Comparison of ENCODE assay signal across 8 cellular contexts in genomic region chr13:30306762-30307193, GRCh38. TPM values are rescaled to one million over a fixed set of nuclear protein-coding genes. Genes with fewer than 3 reads are reported as not detected.
DNase-seq lines count a peak whose midpoint lies in the region; ATAC-seq and TF ChIP-seq lines count a peak whose summit lies in the region.

No MANE protein-coding gene starts in this region.

- H3K4ac ChIP-seq in H9 (ENCODE audit: low read depth, low read length) = no peak overlapping the region

- peak overlapping the region; percentile 93; the same call in 1 of the 2 replicates for H3K14ac ChIP-seq in H9 (ENCODE audit: insufficient read depth, low read length)

- H2BK5ac ChIP-seq in H9 (ENCODE audit: insufficient read length, low read length) = no peak overlapping the region

- H2BK12ac ChIP-seq in H9 (ENCODE audit: insufficient read length, low read depth, low read length) = no peak overlapping the region

- H3K4me1 ChIP-seq in H9 (ENCODE audit: insufficient read depth, low read length) (no peaks in the 10 kb centered on the region), RWPE2 (ENCODE audit: insufficient read depth, poor library complexity, severe bottlenecking) (peaks cover 26% of the 10 kb centered on the region)

- H3K9ac ChIP-seq in H9 (ENCODE audit: extremely low read depth, insufficient read length, low read length) = peak overlapping the region; percentile 78

- H3K27me3 ChIP-seq in H9 (ENCODE audit: insufficient read depth, low read length) = no peaks in the 10 kb centered on the region
- no peaks in the 10 kb centered on the region for H3K27me3 ChIP-seq in RWPE2 (ENCODE audit: insufficient read depth, poor library complexity, severe bottlenecking)

- peak overlapping the region; percentile 65 for H3K4me2 ChIP-seq in H9 (ENCODE audit: insufficient read depth, insufficient read length, low read length)

- no peak overlapping the region for H3K56ac ChIP-seq in H9 (ENCODE audit: insufficient read length, low read depth, low read length)

- TF ChIP-seq CTCF in H9 (conservative IDR thresholded peaks at IDR 0.05) = no peak
- no peak for TF ChIP-seq CTCF in RWPE2 (IDR thresholded peaks at IDR 0.05; ENCODE audit: poor library complexity, severe bottlenecking)

- H4K20me1 ChIP-seq in H9 (ENCODE audit: control insufficient read depth, insufficient read depth, insufficient read length) = no peaks in the 10 kb centered on the region

- H3K18ac ChIP-seq in H9 (ENCODE audit: insufficient read length, low read depth, low read length) = peak overlapping the region; percentile 89

- H3K23ac ChIP-seq in H9 (ENCODE audit: insufficient read length, low read depth, low read length) = no peak overlapping the region

- H3K4me3 ChIP-seq in RWPE2 (ENCODE audit: severe bottlenecking) = peak overlapping the region; percentile 93

- DNase-seq in ELR (ENCODE audit: low read depth) (peak; percentile 96), H9 (peak; percentile 93), M059J (ENCODE audit: low read depth) (peak; percentile 89), RWPE2 (ENCODE audit: low spot score) (peak; percentile 90), fibroblast of the conjunctiva (ENCODE audit: low read depth) (peak; percentile 86)
- peak; percentile 85 for DNase-seq in activated effector memory CD4-positive, alpha-beta T cell treated with Interleukin-2 at 50 U/mL for 16 hours
- peak; percentile 94 for DNase-seq in natural killer cell treated with Interleukin-12 subunit alpha and Interleukin-12 subunit beta and Interleukin-15 and Interleukin-18, amount 100 ng/mL, for 72 hours (ENCODE audit: low spot score)
- peak; percentile 90 for DNase-seq in stimulated activated naive CD4-positive, alpha-beta T cell treated with Interleukin-2 at 50 U/mL for 16 hours (lab: John Stamatoyannopoulos, UW)

- peaks cover 25 to 30% of the 10 kb centered on the region in 2 experiments for H3K4me1 Mint-ChIP-seq in H9
- H3K4me1 Mint-ChIP-seq in natural killer cell treated with Interleukin-12 subunit alpha and Interleukin-12 subunit beta and Interleukin-15 and Interleukin-18, amount 100 ng/mL, for 72 hours (ENCODE audit: low read depth in 2 of 2) = peaks cover 6 to 29% of the 10 kb centered on the region in 2 donors

- no CpG with 5 or more reads among the region's 37 CpGs for WGBS in H9 (ENCODE audit: extremely low coverage, insufficient read length, low lambda C conversion rate)

- H4K91ac ChIP-seq in H9 (ENCODE audit: insufficient read length, low read depth, low read length) = no peak overlapping the region

- no peak overlapping the region for H4K8ac ChIP-seq in H9 (replicated peaks; ENCODE audit: insufficient read length, low read depth, low read length)

- H3K9me3 Mint-ChIP-seq in H9 = no peaks in the 10 kb centered on the region
- H3K9me3 Mint-ChIP-seq in natural killer cell treated with Interleukin-12 subunit alpha and Interleukin-12 subunit beta and Interleukin-15 and Interleukin-18, amount 100 ng/mL, for 72 hours = no peaks in the 10 kb centered on the region

- no peaks in the 10 kb centered on the region for H3K36me3 ChIP-seq in RWPE2 (ENCODE audit: low read depth)

- no peak overlapping the region for H2AFZ ChIP-seq in H9 (ENCODE audit: low read length)

- peak overlapping the region; percentile 74 to 88 for H3K4me3 Mint-ChIP-seq in H9
- H3K4me3 Mint-ChIP-seq in natural killer cell treated with Interleukin-12 subunit alpha and Interleukin-12 subunit beta and Interleukin-15 and Interleukin-18, amount 100 ng/mL, for 72 hours = peak overlapping the region; percentile 87

- H3K9me3 ChIP-seq in H9 (ENCODE audit: control insufficient read depth, low read depth, low read length) = no peaks in the 10 kb centered on the region
- H3K9me3 ChIP-seq in RWPE2 (ENCODE audit: severe bottlenecking) = no peaks in the 10 kb centered on the region

- H4K5ac ChIP-seq in H9 (ENCODE audit: insufficient read length, low read depth, low read length) = no peak overlapping the region

- no peak overlapping the region for H2AK5ac ChIP-seq in H9 (ENCODE audit: insufficient read length, low read length)

- ATAC-seq in RWPE2 (ENCODE audit: low read depth) = peak; percentile 88
- ATAC-seq in natural killer cell treated with Interleukin-12 subunit alpha and Interleukin-12 subunit beta and Interleukin-15 and Interleukin-18, amount 100 ng/mL, for 72 hours = peak; percentile 96 to 97

- H2BK20ac ChIP-seq in H9 (ENCODE audit: low read depth, low read length, poor library complexity, severe bottlenecking) = no peak overlapping the region

- H3T11ph ChIP-seq in H9 (ENCODE audit: low read length) = no peak overlapping the region

- peaks cover 2% of the 10 kb centered on the region for H3K79me1 ChIP-seq in H9 (ENCODE audit: insufficient read depth, low read depth, low read length, poor library complexity, severe bottlenecking)

- H3K27ac ChIP-seq in H9 (ENCODE audit: insufficient read length, low read depth, low read length) = no peak overlapping the region
- H3K27ac ChIP-seq in RWPE2 (ENCODE audit: poor library complexity, severe bottlenecking) = peak overlapping the region; percentile 47

- H3K23me2 ChIP-seq in H9 (ENCODE audit: insufficient read length, low read depth, low read length, poor library complexity, severe bottlenecking) = no peaks in the 10 kb centered on the region

- no peak overlapping the region for H2BK120ac ChIP-seq in H9 (ENCODE audit: low read depth, low read length, poor library complexity, severe bottlenecking)

- peak overlapping the region; percentile 35 to 62 (median 58); a peak in 3 of 7 replicates for H3K27ac Mint-ChIP-seq in H9
- peak overlapping the region; percentile 52 to 57 for H3K27ac Mint-ChIP-seq in natural killer cell treated with Interleukin-12 subunit alpha and Interleukin-12 subunit beta and Interleukin-15 and Interleukin-18, amount 100 ng/mL, for 72 hours

- H3K36me3 Mint-ChIP-seq in H9 (ENCODE audit: insufficient read depth in 1 of 3, low read depth in 3 of 3) = no peaks in the 10 kb centered on the region
- H3K36me3 Mint-ChIP-seq in natural killer cell treated with Interleukin-12 subunit alpha and Interleukin-12 subunit beta and Interleukin-15 and Interleukin-18, amount 100 ng/mL, for 72 hours = no peaks in the 10 kb centered on the region

- no peak overlapping the region for H2BK15ac ChIP-seq in H9 (ENCODE audit: low read depth, low read length)

- H3K27me3 Mint-ChIP-seq in H9 (ENCODE audit: low read depth) = no peaks in the 10 kb centered on the region
- no peaks in the 10 kb centered on the region for H3K27me3 Mint-ChIP-seq in natural killer cell treated with Interleukin-12 subunit alpha and Interleukin-12 subunit beta and Interleukin-15 and Interleukin-18, amount 100 ng/mL, for 72 hours

- no peaks in the 10 kb centered on the region; the same call in 1 of the 2 replicates for H3K79me2 ChIP-seq in H9 (ENCODE audit: insufficient read depth, low read length)

RNA-seq across cellular contexts. Expression of gene KATNAL1, which starts 0.6 kb away (rescaled TPM):
- 11.0 and 11.2 TPM in 2 replicates for total RNA-seq in H9 (2021)
- total RNA-seq in M059J (2014; rRNA removed; shearing (Covaris generic)) = 20.7 and 28.2 TPM in 2 replicates
- total RNA-seq in natural killer cell treated with Interleukin-12 subunit alpha and Interleukin-12 subunit beta and Interleukin-15 and Interleukin-18, amount 100 ng/mL, for 72 hours = 10 to 100 TPM in 1 of 2 donors, 1 to 10 TPM in 1; 9.6 to 22.4 TPM
